ENCODE assay signal across 8 cellular contexts in the genomic region with DNA sequence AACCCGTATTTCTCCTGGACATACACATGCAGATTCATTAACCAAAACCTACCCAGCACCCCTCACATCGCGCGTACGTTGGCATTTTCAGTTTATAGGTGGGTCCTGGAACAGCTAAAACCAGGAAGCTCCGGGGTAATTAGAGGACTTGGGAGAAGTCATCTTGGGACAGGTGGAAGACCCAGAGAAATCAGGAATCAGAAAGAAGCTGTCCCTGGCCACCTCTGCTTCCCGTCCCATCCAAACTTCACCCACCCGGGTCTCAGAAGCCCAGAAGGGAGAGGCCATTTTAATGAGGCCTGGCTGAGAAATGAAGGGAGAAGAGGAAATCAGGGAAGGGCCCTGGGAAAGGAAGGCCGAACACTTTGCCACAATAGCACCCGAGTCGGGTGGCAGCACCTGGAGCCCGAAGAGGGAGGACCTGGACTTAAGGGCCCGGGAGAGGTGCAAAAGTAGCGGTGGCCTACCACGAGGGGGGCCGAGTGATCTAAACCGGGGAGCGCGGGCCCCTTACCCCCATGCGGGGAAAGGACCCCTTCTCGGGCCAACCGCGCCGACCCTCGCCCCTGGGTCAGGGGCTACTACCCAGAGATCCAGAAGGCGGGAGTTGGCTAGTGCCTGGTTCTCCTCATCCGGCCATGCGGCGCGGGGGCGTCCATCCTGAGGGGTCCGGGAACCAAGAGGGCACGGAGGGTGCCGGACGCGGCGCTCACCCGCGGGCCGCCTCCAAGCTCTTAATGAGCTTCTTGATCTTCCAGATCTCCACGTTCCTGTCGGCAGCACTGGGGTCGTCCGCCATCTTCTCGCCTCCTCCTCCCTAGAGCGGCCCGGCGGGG. TPM values are rescaled to one million over a fixed set of nuclear protein-coding genes. Genes with fewer than 3 reads are reported as not detected.
DNase-seq lines count a peak whose midpoint lies in the region; ATAC-seq, FAIRE-seq and TF ChIP-seq lines count a peak whose summit lies in the region.

No MANE protein-coding gene starts in this region.

- no peak overlapping the region for H4K5ac ChIP-seq in H1 (ENCODE audit: insufficient read length, low read depth, low read length)

- H3K9ac ChIP-seq in H1 (replicated peaks in 1 of 4; ENCODE audit: extremely low read depth in 1 of 4, low read depth in 3 of 4, low read length in 3 of 4): peak overlapping the region; percentile 88 to 99 (median 97)

- peaks cover 8% of the 10 kb centered on the region in 2 experiments for H4K20me1 ChIP-seq in H1 (replicated peaks in 1 of 2; ENCODE audit: control insufficient read depth in 1 of 2, insufficient read depth in 2 of 2, low read length in 2 of 2)

- no peaks in the 10 kb centered on the region for H3K9me3 ChIP-seq in H1 (ENCODE audit: insufficient read depth in 2 of 2, low read depth in 1 of 2, low read length in 1 of 2)

- peak overlapping the region; percentile 98 for H2BK5ac ChIP-seq in H1 (ENCODE audit: low read depth, low read length)

- H3K56ac ChIP-seq in H1 (replicated peaks; ENCODE audit: insufficient read length, low read depth, low read length): peak overlapping the region; percentile 21

- peaks cover 8% of the 10 kb centered on the region for H3K79me1 ChIP-seq in H1 (ENCODE audit: low read depth, low read length)

- peak overlapping the region; percentile 77 to 93 for H3K4me2 ChIP-seq in H1 (ENCODE audit: insufficient read depth in 1 of 2, low read depth in 2 of 2, low read length in 2 of 2)

- 4% methylated on average over 37 of the region's 48 CpGs; no CpG with 5 or more reads in 1 of the 2 experiments for WGBS in H1 (ENCODE audit: extremely low coverage in 1 of 2, insufficient coverage in 1 of 2, insufficient read length in 1 of 2, insufficient replicate concordance in 2 of 2, low coverage in 1 of 2, low lambda C conversion rate in 2 of 2, missing lambda C conversion rate in 1 of 2), 2 experiments

- no peak for TF ChIP-seq EP300 in H1 (IDR thresholded peaks at IDR 0.05; ENCODE audit: borderline replicate concordance in 1 of 2, low read depth in 2 of 2, low read length in 2 of 2)

- no peak overlapping the region for H2BK15ac ChIP-seq in H1 (ENCODE audit: low read length)

- peak overlapping the region; percentile 96; the same call in 1 of the 2 replicates for H3K18ac ChIP-seq in H1 (ENCODE audit: extremely low read depth, low read length)

- H2AFZ ChIP-seq in H1 (ENCODE audit: low read length): no peak overlapping the region

- H3K4me1 ChIP-seq in H1 (replicated peaks in 1 of 4; ENCODE audit: control insufficient read depth in 3 of 4, insufficient read depth in 4 of 4, low read length in 3 of 4): peaks cover 0 to 16% (median 2%) of the 10 kb centered on the region in 4 experiments; a peak in 4 of 7 replicates

- H2BK120ac ChIP-seq in H1 (replicated peaks; ENCODE audit: low read depth, low read length): no peak overlapping the region

- H3K14ac ChIP-seq in H1 (ENCODE audit: insufficient read length): no peak overlapping the region

- no peak overlapping the region for H3K23ac ChIP-seq in H1 (ENCODE audit: insufficient read length)

- peak overlapping the region; percentile 99; the same call in 1 of the 2 replicates for H4K8ac ChIP-seq in H1 (ENCODE audit: extremely low read depth, insufficient read depth, low read length)

- peaks cover 20% of the 10 kb centered on the region for H3K36me3 Mint-ChIP-seq in activated naive CD4-positive, alpha-beta T cell treated with anti-CD3 and anti-CD28 coated beads for 36 hours (ENCODE audit: low read depth)
- no peaks in the 10 kb centered on the region for H3K36me3 Mint-ChIP-seq in natural killer cell

- H3K9me3 Mint-ChIP-seq in activated naive CD4-positive, alpha-beta T cell treated with anti-CD3 and anti-CD28 coated beads for 36 hours: no peaks in the 10 kb centered on the region
- H3K9me3 Mint-ChIP-seq in natural killer cell: no peaks in the 10 kb centered on the region

- ATAC-seq in natural killer cell: no peak
- no peak for ATAC-seq in HG03280 (IDR thresholded peaks at IDR 0.05; ENCODE audit: unreplicated experiment)

- H3K27me3 ChIP-seq in H1 (replicated peaks in 1 of 4; ENCODE audit: control insufficient read depth in 3 of 4, extremely low read depth in 1 of 4, insufficient read depth in 3 of 4, low read length in 3 of 4): no peaks in the 10 kb centered on the region

- no peak for TF ChIP-seq RAD21 in H1 (IDR thresholded peaks at IDR 0.05 in 1 of 2, conservative IDR thresholded peaks at IDR 0.05 in 1 of 2; ENCODE audit: low read depth in 2 of 2, low read length in 2 of 2)

- H3K27ac ChIP-seq in H1 (ENCODE audit: low read depth, low read length): peak overlapping the region; percentile 97

- H2AK5ac ChIP-seq in H1 (ENCODE audit: low read depth, low read length): no peak overlapping the region

- no peak for FAIRE-seq in H1 (lab: Jason Lieb, UNC)

- POLR2A ChIA-PET in H1 (lab: Charles Lee; ENCODE audit: partially characterized antibody): interaction anchor here (0.8 to 26.9 kb wide), 26 partner anchors 9 to 751 kb away, joined by 3 to 1018 read pairs (median 6); partner anchors contain the start of genes EGR1, FAM53C, HSPA9 and KDM3B

- H3K23me2 ChIP-seq in H1 (ENCODE audit: low read depth, low read length): peaks cover 15% of the 10 kb centered on the region

- no peak for TF ChIP-seq CTCF in H1 (IDR thresholded peaks at IDR 0.05; ENCODE audit: control extremely low read depth in 1 of 3, insufficient read depth in 1 of 3, low read depth in 1 of 3, low read length in 3 of 3)
- TF ChIP-seq CTCF in natural killer cell (IDR thresholded peaks at IDR 0.05): no peak

- CTCF ChIA-PET in activated naive CD4-positive, alpha-beta T cell treated with anti-CD3 and anti-CD28 coated beads for 36 hours (lab: Charles Lee): interaction anchor here (0.5 to 2.4 kb wide), 5 partner anchors 50 to 190 kb away, joined by 3 to 11 read pairs (median 5); partner anchors contain the start of genes EGR1 and KDM3B
- CTCF ChIA-PET in H1 (lab: Charles Lee; ENCODE audit: partially characterized antibody): interaction anchor here (1.1 to 2.3 kb wide), 2 partner anchors 12 to 77 kb away, joined by 3 to 15 read pairs; partner anchors contain the start of gene EGR1

- H3K36me3 ChIP-seq in H1 (ENCODE audit: control insufficient read depth in 2 of 4, insufficient read depth in 4 of 4, low read length in 3 of 4): peaks cover 0 to 28% (median 1%) of the 10 kb centered on the region in 4 experiments; a peak in 2 of 8 replicates

- H3K4me3 Mint-ChIP-seq in activated naive CD4-positive, alpha-beta T cell treated with anti-CD3 and anti-CD28 coated beads for 36 hours: peak overlapping the region; percentile 100
- peak overlapping the region; percentile 100 for H3K4me3 Mint-ChIP-seq in natural killer cell

- H3K27ac Mint-ChIP-seq in activated naive CD4-positive, alpha-beta T cell treated with anti-CD3 and anti-CD28 coated beads for 36 hours: peak overlapping the region; percentile 100
- H3K27ac Mint-ChIP-seq in natural killer cell: peak overlapping the region; percentile 98 to 100

- no peak overlapping the region for H2BK20ac ChIP-seq in H1 (ENCODE audit: low read length)

- peaks cover 67% of the 10 kb centered on the region for H3K4me1 Mint-ChIP-seq in activated naive CD4-positive, alpha-beta T cell treated with anti-CD3 and anti-CD28 coated beads for 36 hours (ENCODE audit: low read depth)
- H3K4me1 Mint-ChIP-seq in natural killer cell: peaks cover 67 to 68% of the 10 kb centered on the region in 2 donors

- no peaks in the 10 kb centered on the region for H3K27me3 Mint-ChIP-seq in activated naive CD4-positive, alpha-beta T cell treated with anti-CD3 and anti-CD28 coated beads for 36 hours (ENCODE audit: low read depth)
- no peaks in the 10 kb centered on the region for H3K27me3 Mint-ChIP-seq in natural killer cell (ENCODE audit: low read depth in 2 of 2)

- H2BK12ac ChIP-seq in H1 (ENCODE audit: low read depth, low read length): peak overlapping the region; percentile 19; the same call in 1 of the 2 replicates

- peak overlapping the region; percentile 89 to 95 (median 92) for H3K4me3 ChIP-seq in H1 (ENCODE audit: extremely low read depth in 1 of 4, insufficient read depth in 2 of 4, low read depth in 3 of 4, low read length in 4 of 4)

- no peak overlapping the region for H3K4ac ChIP-seq in H1 (replicated peaks; ENCODE audit: insufficient read length, low read depth, low read length)

- intact Hi-C loops in activated naive CD4-positive, alpha-beta T cell treated with anti-CD3 and anti-CD28 coated beads for 36 hours (cut with micrococcal nuclease): loop anchor here (2.0 kb wide), 1 partner anchor 50 kb away; no protein-coding TSS in a partner anchor
- intact Hi-C loops in natural killer cell (cut with micrococcal nuclease): loop anchor here (2.0 to 10.0 kb wide), 2 partner anchors 48 to 190 kb away; partner anchors contain the start of gene KDM3B

- peak; percentile 11 for DNase-seq in activated naive CD4-positive, alpha-beta T cell treated with anti-CD3 and anti-CD28 coated beads for 36 hours
- DNase-seq in activated naive CD4-positive, alpha-beta T cell treated with anti-CD3 and anti-CD28 coated beads, Interleukin-2, amount 50 U/mL, for 16 hours: no peak
- DNase-seq in SK-N-DZ (ENCODE audit: low spot score) (peak; percentile 15), H1 (ENCODE audit: low read depth in 1 of 2, low spot score in 2 of 2) (peak in 1 of 2 experiments; percentile 2), natural killer cell (no peak), NCI-H1930 (lab: John Stamatoyannopoulos, UW) (no peak)
- no peak for DNase-seq in stimulated activated CD4-positive, alpha-beta T cell treated with anti-CD3 and anti-CD28 coated beads, Interleukin-12 subunit alpha, Interleukin-12 subunit beta, amount 100 ng/mL, for 4 hours

- H3K79me2 ChIP-seq in H1 (ENCODE audit: control insufficient read depth in 1 of 2, insufficient read depth in 2 of 2, low read length in 2 of 2): peaks cover 61 to 91% of the 10 kb centered on the region in 2 experiments

- no peak overlapping the region for H4K91ac ChIP-seq in H1 (replicated peaks; ENCODE audit: insufficient read length, low read length)

- TF ChIP-seq POLR2A in H1 (IDR thresholded peaks at IDR 0.05; ENCODE audit: control extremely low read depth in 1 of 2, low read depth in 2 of 2, low read length in 2 of 2): peak in 1 of 2 experiments; percentile 53; a peak in 2 of 3 replicates

RNA-seq across cellular contexts. Expression of gene ETF1, which starts 0.7 kb away (rescaled TPM):
- total RNA-seq in activated naive CD4-positive, alpha-beta T cell treated with anti-CD3 and anti-CD28 coated beads for 36 hours: 100 to 1,000 TPM in 1 of 2 experiments, 10 to 100 TPM in 1; 99.8 to 107 TPM
- 86.7 and 93.5 TPM in 2 replicates for polyA plus RNA-seq in SK-N-DZ (2014; cell fraction: cytosol; rRNA removed)
- 50.2 and 59.1 TPM in 2 replicates for polyA plus RNA-seq in SK-N-DZ (2014; cell fraction: nucleus; rRNA removed)
- total RNA-seq in H1 (2021; fragmentation: NEBNext Ultra II Directional; extraction: Animal tissue kit (Norgen Biotek cat#: 25700)): 168 TPM in 2 replicates
- 31.1 and 50.5 TPM in 2 replicates for polyA plus RNA-seq in H1 (2011; rRNA removed)
- 60.6 TPM for polyA plus RNA-seq in H1 (2011; cell fraction: cytosol; rRNA removed)
- 23.6 TPM for polyA plus RNA-seq in H1 (2011; cell fraction: nucleus; rRNA removed)
- 76.5 to 111 TPM (median 97.0 TPM) in 4 replicates for polyA plus RNA-seq in H1 (2012, experiment 1 of 2)
- 11.2 TPM for polyA plus RNA-seq in H1 (2012, experiment 2 of 2)
- polyA plus RNA-seq in H1 (2013, experiment 1 of 2): 98.4 TPM
- 95.8 TPM for polyA plus RNA-seq in H1 (2013, experiment 2 of 2)
- polyA minus RNA-seq in H1 (2011; rRNA and poly(A)+ RNA removed): 109 and 158 TPM in 2 replicates
- 76.5 TPM for polyA minus RNA-seq in H1 (2011; cell fraction: cytosol; rRNA and poly(A)+ RNA removed)
- 53.9 TPM for polyA minus RNA-seq in H1 (2011; cell fraction: nucleus; rRNA and poly(A)+ RNA removed)
- 100 to 1,000 TPM; 135 to 189 (median 136) TPM for total RNA-seq in natural killer cell

RNA-seq across cellular contexts. Expression of gene HSPA9, which starts 32.9 kb away (rescaled TPM):
- total RNA-seq in activated naive CD4-positive, alpha-beta T cell treated with anti-CD3 and anti-CD28 coated beads for 36 hours: 100 to 1,000 TPM; 457 to 472 TPM
- 706 and 861 TPM in 2 replicates for polyA plus RNA-seq in SK-N-DZ (2014; cell fraction: cytosol; rRNA removed)
- polyA plus RNA-seq in SK-N-DZ (2014; cell fraction: nucleus; rRNA removed): 392 and 549 TPM in 2 replicates
- total RNA-seq in H1 (2021; fragmentation: NEBNext Ultra II Directional; extraction: Animal tissue kit (Norgen Biotek cat#: 25700)): 395 and 396 TPM in 2 replicates
- polyA plus RNA-seq in H1 (2011; rRNA removed): 175 and 191 TPM in 2 replicates
- polyA plus RNA-seq in H1 (2011; cell fraction: cytosol; rRNA removed): 234 TPM
- 241 TPM for polyA plus RNA-seq in H1 (2011; cell fraction: nucleus; rRNA removed)
- polyA plus RNA-seq in H1 (2012, experiment 1 of 2): 278 to 534 TPM (median 326 TPM) in 4 replicates
- polyA plus RNA-seq in H1 (2012, experiment 2 of 2): 43.2 TPM
- 237 TPM for polyA plus RNA-seq in H1 (2013, experiment 1 of 2)
- 226 TPM for polyA plus RNA-seq in H1 (2013, experiment 2 of 2)
- 421 and 480 TPM in 2 replicates for polyA minus RNA-seq in H1 (2011; rRNA and poly(A)+ RNA removed)
- polyA minus RNA-seq in H1 (2011; cell fraction: cytosol; rRNA and poly(A)+ RNA removed): 298 TPM
- polyA minus RNA-seq in H1 (2011; cell fraction: nucleus; rRNA and poly(A)+ RNA removed): 278 TPM
- total RNA-seq in natural killer cell: 100 to 1,000 TPM; 272 to 308 (median 308) TPM

Comparison
In these comparisons a context has a peak if more than half of its experiments do, and no peak if none do; other contexts are left out.
1. DNase-seq: peak in activated naive CD4-positive, alpha-beta T cell treated with anti-CD3 and anti-CD28 coated beads for 36 hours (single experiment) and SK-N-DZ (single experiment); none in activated naive CD4-positive, alpha-beta T cell treated with anti-CD3 and anti-CD28 coated beads, Interleukin-2, amount 50 U/mL, for 16 hours (single experiment), natural killer cell (single experiment), NCI-H1930 (0 of 2) and stimulated activated CD4-positive, alpha-beta T cell treated with anti-CD3 and anti-CD28 coated beads, Interleukin-12 subunit alpha, Interleukin-12 subunit beta, amount 100 ng/mL, for 4 hours (single experiment).